ENCODE assay signal across 8 cellular contexts in genomic region chr6:43491750-43492661, GRCh38. TPM values are rescaled to one million over a fixed set of nuclear protein-coding genes. Genes with fewer than 3 reads are reported as not detected.
A peak's percentile ranks its signal among the peaks of the same experiment; 100 is the strongest.
DNase-seq lines count a peak whose midpoint lies in the region; ATAC-seq and TF ChIP-seq lines count a peak whose summit lies in the region.

No MANE protein-coding gene starts in this region.

- ATAC-seq in stimulated activated naive CD8-positive, alpha-beta T cell treated with anti-CD3 and anti-CD28 coated beads, Interleukin-15, Interleukin-2, amounts not matched to agents 100 U/mL and 50 U/mL, for 24 hours: no peak
- no peak for ATAC-seq in activated T-cell treated with anti-CD3 and anti-CD28 coated beads, Interleukin-2, amount 50 U/mL, for 4 hours
- ATAC-seq in HG02970 (IDR thresholded peaks at IDR 0.05; ENCODE audit: low FRiP score, unreplicated experiment) (no peak), GM19463 (IDR thresholded peaks at IDR 0.05; ENCODE audit: unreplicated experiment) (no peak)

- H3K36me3 Mint-ChIP-seq in activated T-cell treated with anti-CD3 and anti-CD28 coated beads, Interleukin-2, amount 50 U/mL, for 4 hours (ENCODE audit: insufficient read depth): peaks cover 4% of the 10 kb centered on the region

- no peak overlapping the region for H3K18ac ChIP-seq in neuronal stem cell (ENCODE audit: low read length)

- H3K27ac ChIP-seq in esophagus muscularis mucosa (replicated peaks in 1 of 4): peak overlapping the region; percentile 61 to 76 (median 67)
- H3K27ac ChIP-seq in neuronal stem cell (replicated peaks; ENCODE audit: low read length): no peak overlapping the region

- no peak overlapping the region for H3K4ac ChIP-seq in neuronal stem cell (ENCODE audit: low read length)

- no peak overlapping the region for H2AFZ ChIP-seq in neuronal stem cell (ENCODE audit: low read length)

- H3K9me3 ChIP-seq in esophagus muscularis mucosa: no peaks in the 10 kb centered on the region
- H3K9me3 ChIP-seq in neuronal stem cell (replicated peaks in 1 of 2; ENCODE audit: control insufficient read depth in 2 of 2, insufficient read depth in 1 of 2, low read depth in 1 of 2, low read length in 2 of 2): no peaks in the 10 kb centered on the region

- H3K27me3 Mint-ChIP-seq in activated T-cell treated with anti-CD3 and anti-CD28 coated beads, Interleukin-2, amount 50 U/mL, for 4 hours (ENCODE audit: low read depth): no peaks in the 10 kb centered on the region

- peaks cover 33% of the 10 kb centered on the region for H3K4me1 Mint-ChIP-seq in activated T-cell treated with anti-CD3 and anti-CD28 coated beads, Interleukin-2, amount 50 U/mL, for 4 hours (ENCODE audit: low read depth)

- H2BK5ac ChIP-seq in neuronal stem cell (ENCODE audit: low read length): no peak overlapping the region

- H3K9me3 Mint-ChIP-seq in activated T-cell treated with anti-CD3 and anti-CD28 coated beads, Interleukin-2, amount 50 U/mL, for 4 hours: no peaks in the 10 kb centered on the region

- H3K4me2 ChIP-seq in neuronal stem cell (ENCODE audit: insufficient read depth, low read length, poor library complexity, severe bottlenecking): no peak overlapping the region

- no peak overlapping the region for H3K14ac ChIP-seq in neuronal stem cell (ENCODE audit: low read length)

- H4K91ac ChIP-seq in neuronal stem cell (ENCODE audit: low read depth, low read length, poor library complexity): no peak overlapping the region

- H3K4me1 ChIP-seq in esophagus muscularis mucosa (peaks cover 20 to 35% (median 32%) of the 10 kb centered on the region in 4 donors), neuronal stem cell (ENCODE audit: control insufficient read depth in 2 of 2, insufficient read depth in 1 of 2, low read depth in 1 of 2, low read length in 2 of 2) (peaks cover 7 to 21% of the 10 kb centered on the region in 2 donors)

- no peak overlapping the region for H2AK5ac ChIP-seq in neuronal stem cell (ENCODE audit: low read depth, low read length)

- intact Hi-C loops in esophagus muscularis mucosa (cut with DNase I): loop anchor here (10.0 kb wide), 1 partner anchor 127 kb away; the partner anchor contains the start of gene ZNF318

- 59% methylated on average over 9 of the region's 10 CpGs for WGBS in esophagus muscularis mucosa
- WGBS in neuronal stem cell (ENCODE audit: extremely low coverage in 2 of 2, insufficient read length in 2 of 2, insufficient replicate concordance in 1 of 2), 2 donors: no CpG with 5 or more reads among the region's 10 CpGs

- peak overlapping the region in 2 of 4 donors; percentile 11 to 36 for H3K4me3 ChIP-seq in esophagus muscularis mucosa
- no peak overlapping the region for H3K4me3 ChIP-seq in neuronal stem cell (ENCODE audit: low read length in 2 of 2)

- TF ChIP-seq EP300 in esophagus muscularis mucosa (IDR thresholded peaks at IDR 0.05): no peak

- H3K23ac ChIP-seq in neuronal stem cell (ENCODE audit: low read depth, low read length, poor library complexity): peak overlapping the region; percentile 29

- peaks cover 9% of the 10 kb centered on the region for H3K79me1 ChIP-seq in neuronal stem cell (ENCODE audit: low read depth, low read length)

- no peak overlapping the region for H4K8ac ChIP-seq in neuronal stem cell (ENCODE audit: low read depth, low read length)

- H2BK120ac ChIP-seq in neuronal stem cell (ENCODE audit: low read depth, low read length): no peak overlapping the region

- peak overlapping the region; percentile 36 for H2BK12ac ChIP-seq in neuronal stem cell (ENCODE audit: low read length)

- peaks cover 0 to 7% (median 2%) of the 10 kb centered on the region in 4 donors for H3K36me3 ChIP-seq in esophagus muscularis mucosa
- H3K36me3 ChIP-seq in neuronal stem cell (replicated peaks in 1 of 2; ENCODE audit: control insufficient read depth in 2 of 2, insufficient read depth in 2 of 2, low read length in 2 of 2): peaks cover 0 to 22% of the 10 kb centered on the region in 2 donors

- no peak overlapping the region for H3K9ac ChIP-seq in neuronal stem cell (ENCODE audit: low read depth, low read length, poor library complexity)

- DNase-seq in AG20443 (ENCODE audit: low spot score): peak; percentile 92
- peak; percentile 17 for DNase-seq in NCI-H69 (lab: John Stamatoyannopoulos, UW)
- peak; percentile 95 for DNase-seq in esophagus muscularis mucosa (ENCODE audit: extremely low spot score)
- no peak for DNase-seq in neuronal stem cell (ENCODE audit: low spot score)
- DNase-seq in stimulated activated naive CD8-positive, alpha-beta T cell treated with anti-CD3 and anti-CD28 coated beads, Interleukin-15, Interleukin-2, amounts not matched to agents 100 U/mL and 50 U/mL, for 24 hours: no peak
- no peak for DNase-seq in activated T-cell treated with anti-CD3 and anti-CD28 coated beads, Interleukin-2, amount 50 U/mL, for 4 hours

- no peak for TF ChIP-seq POLR2A in esophagus muscularis mucosa (IDR thresholded peaks at IDR 0.05; ENCODE audit: low read depth)

- TF ChIP-seq CTCF in esophagus muscularis mucosa (IDR thresholded peaks at IDR 0.05): no peak

- no peak overlapping the region for H2BK15ac ChIP-seq in neuronal stem cell (ENCODE audit: low read length)

- no peak overlapping the region for H3K4me3 Mint-ChIP-seq in activated T-cell treated with anti-CD3 and anti-CD28 coated beads, Interleukin-2, amount 50 U/mL, for 4 hours

- H3K27me3 ChIP-seq in esophagus muscularis mucosa (no peaks in the 10 kb centered on the region), neuronal stem cell (ENCODE audit: control insufficient read depth in 3 of 3, insufficient read depth in 3 of 3, low read depth in 1 of 3, low read length in 3 of 3) (no peaks in the 10 kb centered on the region)

RNA-seq across cellular contexts. Expression of gene TJAP1, which starts 14.6 kb away (rescaled TPM):
- 10 to 100 TPM; 19.9 to 34.4 (median 26.4) TPM for total RNA-seq in esophagus muscularis mucosa
- 30.3 TPM for polyA plus RNA-seq in neuronal stem cell (2013, experiment 1 of 2)
- polyA plus RNA-seq in neuronal stem cell (2013, experiment 2 of 2): 28.9 TPM
- total RNA-seq in activated T-cell treated with anti-CD3 and anti-CD28 coated beads, Interleukin-2, amount 50 U/mL, for 4 hours: 10 to 100 TPM; 45.5 to 52.8 (median 46.2) TPM

RNA-seq across cellular contexts. Expression of gene LRRC73, which starts 18.1 kb away (rescaled TPM):
- 1 to 10 TPM in 1 of 4 donors, under 1 TPM in 2, not detected in 1; 0.50 to 1.4 (median 0.75) TPM for total RNA-seq in esophagus muscularis mucosa
- polyA plus RNA-seq in neuronal stem cell (2013, experiment 1 of 2): 0.92 TPM
- 0.98 TPM for polyA plus RNA-seq in neuronal stem cell (2013, experiment 2 of 2)
- under 1 TPM; 0.16 to 0.47 (median 0.20) TPM for total RNA-seq in activated T-cell treated with anti-CD3 and anti-CD28 coated beads, Interleukin-2, amount 50 U/mL, for 4 hours

RNA-seq across cellular contexts. Expression of gene YIPF3, which starts 24.7 kb away (rescaled TPM):
- total RNA-seq in esophagus muscularis mucosa: 10 to 100 TPM; 73.6 to 96.9 (median 84.9) TPM
- 77.3 TPM for polyA plus RNA-seq in neuronal stem cell (2013, experiment 1 of 2)
- 75.2 TPM for polyA plus RNA-seq in neuronal stem cell (2013, experiment 2 of 2)
- total RNA-seq in activated T-cell treated with anti-CD3 and anti-CD28 coated beads, Interleukin-2, amount 50 U/mL, for 4 hours: 10 to 100 TPM; 33.3 to 40.9 (median 35.4) TPM

RNA-seq across cellular contexts. Expression of gene POLR1C, which starts 24.9 kb away (rescaled TPM):
- 10 to 100 TPM in 3 of 4 donors, 1 to 10 TPM in 1; 9.1 to 30.3 (median 17.6) TPM for total RNA-seq in esophagus muscularis mucosa
- polyA plus RNA-seq in neuronal stem cell (2013, experiment 1 of 2): 23.4 TPM
- polyA plus RNA-seq in neuronal stem cell (2013, experiment 2 of 2): 22.0 TPM
- total RNA-seq in activated T-cell treated with anti-CD3 and anti-CD28 coated beads, Interleukin-2, amount 50 U/mL, for 4 hours: 100 to 1,000 TPM; 192 to 231 (median 200) TPM

RNA-seq across cellular contexts. Expression of gene DLK2, which starts 36.7 kb away (rescaled TPM):
- under 1 TPM in 2 of 4 donors, not detected in 2; 0.32 to 0.33 TPM for total RNA-seq in esophagus muscularis mucosa
- polyA plus RNA-seq in neuronal stem cell (2013, experiment 1 of 2): 1.5 TPM
- polyA plus RNA-seq in neuronal stem cell (2013, experiment 2 of 2): 1.8 TPM
- total RNA-seq in activated T-cell treated with anti-CD3 and anti-CD28 coated beads, Interleukin-2, amount 50 U/mL, for 4 hours: 1 to 10 TPM; 5.0 to 9.0 (median 6.7) TPM

Comparison
In these comparisons a context has a peak if more than half of its experiments do, and no peak if none do; other contexts are left out.
1. DNase-seq: peak in AG20443 (single experiment), NCI-H69 (single experiment) and esophagus muscularis mucosa (single experiment); none in neuronal stem cell (single experiment), stimulated activated naive CD8-positive, alpha-beta T cell treated with anti-CD3 and anti-CD28 coated beads, Interleukin-15, Interleukin-2, amounts not matched to agents 100 U/mL and 50 U/mL, for 24 hours (single experiment) and activated T-cell treated with anti-CD3 and anti-CD28 coated beads, Interleukin-2, amount 50 U/mL, for 4 hours (single experiment).